8 cellular contexts compared by ENCODE assay signal in genomic region chr9:34760196-34761040, GRCh38. TPM values are rescaled to one million over a fixed set of nuclear protein-coding genes. Genes with fewer than 3 reads are reported as not detected.
DNase-seq lines count a peak whose midpoint lies in the region; ATAC-seq, FAIRE-seq and TF ChIP-seq lines count a peak whose summit lies in the region.
"Not testable (repeated sequence)": the region's sequence is repeated elsewhere in the genome, so short reads cannot be mapped to it uniquely, and the experiment has no call there.

No MANE protein-coding gene starts in this region.

- POLR2A ChIA-PET in CD4-positive, alpha-beta memory T cell (lab: Charles Lee; ENCODE audit: partially characterized antibody); activated B cell treated with CpG ODN at 0.5 μM for 24 hours (lab: Charles Lee); naive thymus-derived CD4-positive, alpha-beta T cell (lab: Charles Lee): not testable (repeated sequence)

- intact Hi-C loops in CD4-positive, alpha-beta memory T cell (cut with micrococcal nuclease); Right ventricle myocardium inferior (cut with DNase I): not testable (repeated sequence)
- intact Hi-C loops in activated B cell treated with CpG ODN at 0.5 μM for 24 hours (cut with micrococcal nuclease): loop anchor here (5.0 kb wide), 1 partner anchor 717 kb away; no protein-coding TSS in a partner anchor
- intact Hi-C loops in naive thymus-derived CD4-positive, alpha-beta T cell (cut with micrococcal nuclease): loop anchor here (2.0 kb wide), 3 partner anchors 224 to 336 kb away; partner anchors contain the start of genes DNAJB5 (in 1 of the 2) and PIGO (in 1 of the 2)

- H3K4me2 ChIP-seq in astrocyte (ENCODE audit: low read length): not testable (repeated sequence)

- not testable (repeated sequence) for H2AFZ ChIP-seq in astrocyte (ENCODE audit: low read depth, low read length)

- ATAC-seq in HG02759 (IDR thresholded peaks at IDR 0.05; ENCODE audit: unreplicated experiment): peak; percentile 45
- peak; percentile 37 for ATAC-seq in activated B cell treated with CpG ODN at 0.5 μM for 24 hours (ENCODE audit: low read depth)
- peak; percentile 83 for ATAC-seq in Right ventricle myocardium inferior
- ATAC-seq in naive thymus-derived CD4-positive, alpha-beta T cell: peak; percentile 78

- not testable (repeated sequence) for H3K79me2 ChIP-seq in astrocyte (ENCODE audit: insufficient read depth, low read length)

- not testable (repeated sequence) for TF ChIP-seq CTCF in activated B cell treated with CpG ODN at 0.5 μM for 24 hours (IDR thresholded peaks at IDR 0.05)
- TF ChIP-seq CTCF in astrocyte (IDR thresholded peaks at IDR 0.05; ENCODE audit: insufficient read depth, low read depth, low read length): peak; percentile 38

- not testable (repeated sequence) for H3K4me1 Mint-ChIP-seq in CD4-positive, alpha-beta memory T cell; activated B cell treated with CpG ODN at 0.5 μM for 24 hours; astrocyte (ENCODE audit: low read depth, unreplicated experiment); naive thymus-derived CD4-positive, alpha-beta T cell

- not testable (repeated sequence) for H3K36me3 Mint-ChIP-seq in CD4-positive, alpha-beta memory T cell; activated B cell treated with CpG ODN at 0.5 μM for 24 hours (ENCODE audit: low read depth); astrocyte (ENCODE audit: low read depth, unreplicated experiment); naive thymus-derived CD4-positive, alpha-beta T cell

- H3K27ac Mint-ChIP-seq in CD4-positive, alpha-beta memory T cell; activated B cell treated with CpG ODN at 0.5 μM for 24 hours; astrocyte (ENCODE audit: unreplicated experiment); naive thymus-derived CD4-positive, alpha-beta T cell: not testable (repeated sequence)

- DNase-seq in CD4-positive, alpha-beta memory T cell: peak in 4 of 5 donors; percentile 8 to 19 (median 12)
- DNase-seq in NCI-H748 treated with DMSO at 0.1 percent for 48 hours (lab: John Stamatoyannopoulos, UW): peak; percentile 30
- not testable (repeated sequence) for DNase-seq in activated B cell treated with CpG ODN at 0.5 μM for 24 hours; astrocyte (ENCODE audit: low read depth); Right ventricle myocardium inferior (ENCODE audit: missing footprints)
- DNase-seq in naive thymus-derived CD4-positive, alpha-beta T cell: peak in 8 of 9 donors; percentile 11 to 56 (median 16)
- peak; percentile 10 to 24 for DNase-seq in stimulated activated CD8-positive, alpha-beta memory T cell treated with anti-CD3 and anti-CD28 coated beads, Interleukin-15, amount 100 ng/mL, for 48 hours (ENCODE audit: low read depth in 2 of 2)

- H3K27ac ChIP-seq in CD4-positive, alpha-beta memory T cell (ENCODE audit: low read depth, low read length); astrocyte (ENCODE audit: low read depth, low read length); naive thymus-derived CD4-positive, alpha-beta T cell (ENCODE audit: low read depth, low read length): not testable (repeated sequence)

- H3K4me3 Mint-ChIP-seq in CD4-positive, alpha-beta memory T cell: peak overlapping the region in 1 of 8 donors; percentile 52
- not testable (repeated sequence) for H3K4me3 Mint-ChIP-seq in activated B cell treated with CpG ODN at 0.5 μM for 24 hours; astrocyte (ENCODE audit: unreplicated experiment); naive thymus-derived CD4-positive, alpha-beta T cell

- not testable (repeated sequence) for H4K20me1 ChIP-seq in astrocyte (ENCODE audit: insufficient read depth, low read length)

- not testable (repeated sequence) for H3K27me3 ChIP-seq in CD4-positive, alpha-beta memory T cell (ENCODE audit: insufficient read depth, low read length); astrocyte (ENCODE audit: insufficient read depth, low read length); naive thymus-derived CD4-positive, alpha-beta T cell (ENCODE audit: control insufficient read depth in 2 of 2, insufficient read depth in 2 of 2, low read length in 2 of 2)

- CTCF ChIA-PET in CD4-positive, alpha-beta memory T cell (lab: Charles Lee; ENCODE audit: partially characterized antibody): interaction anchor here (1.6 kb wide), 1 partner anchor 499 kb away, joined by 3 read pairs; no protein-coding TSS in a partner anchor
- CTCF ChIA-PET in activated B cell treated with CpG ODN at 0.5 μM for 24 hours (lab: Charles Lee): interaction anchor here (1.2 kb wide), 1 partner anchor 716 kb away, joined by 3 read pairs; no protein-coding TSS in a partner anchor
- CTCF ChIA-PET in naive thymus-derived CD4-positive, alpha-beta T cell (lab: Charles Lee): interaction anchor here (0.5 to 0.6 kb wide), 2 partner anchors 1012 to 1219 kb away, joined by 3 read pairs; no protein-coding TSS in a partner anchor

- H3K9me3 ChIP-seq in CD4-positive, alpha-beta memory T cell (ENCODE audit: control insufficient read depth in 1 of 2, low read length in 2 of 2); astrocyte (ENCODE audit: insufficient read depth, low read depth, low read length); naive thymus-derived CD4-positive, alpha-beta T cell (ENCODE audit: control insufficient read depth in 2 of 3, low read length in 3 of 3): not testable (repeated sequence)

- H3K9me3 Mint-ChIP-seq in CD4-positive, alpha-beta memory T cell; activated B cell treated with CpG ODN at 0.5 μM for 24 hours; astrocyte (ENCODE audit: unreplicated experiment): not testable (repeated sequence)
- peaks cover 0 to 10% (median 0%) of the 10 kb centered on the region in 11 donors for H3K9me3 Mint-ChIP-seq in naive thymus-derived CD4-positive, alpha-beta T cell

- H3K4me1 ChIP-seq in CD4-positive, alpha-beta memory T cell (ENCODE audit: insufficient read depth, low read length); astrocyte (ENCODE audit: insufficient read depth, low read length); naive thymus-derived CD4-positive, alpha-beta T cell (ENCODE audit: control insufficient read depth in 2 of 2, insufficient read depth in 2 of 2, low read length in 2 of 2): not testable (repeated sequence)

- H3K36me3 ChIP-seq in CD4-positive, alpha-beta memory T cell (ENCODE audit: insufficient read depth, low read length); astrocyte (ENCODE audit: insufficient read depth, low read length); naive thymus-derived CD4-positive, alpha-beta T cell (ENCODE audit: control insufficient read depth in 2 of 3, insufficient read depth in 3 of 3, low read length in 3 of 3): not testable (repeated sequence)

- H3K9ac ChIP-seq in astrocyte (ENCODE audit: low read length): not testable (repeated sequence)

- H3K27me3 Mint-ChIP-seq in CD4-positive, alpha-beta memory T cell: peaks cover 22 to 25% of the 10 kb centered on the region in 2 donors
- H3K27me3 Mint-ChIP-seq in activated B cell treated with CpG ODN at 0.5 μM for 24 hours (peaks cover 31% of the 10 kb centered on the region), astrocyte (ENCODE audit: low read depth, unreplicated experiment) (peaks cover 19% of the 10 kb centered on the region)
- peaks cover 35 to 54% (median 41%) of the 10 kb centered on the region in 5 donors for H3K27me3 Mint-ChIP-seq in naive thymus-derived CD4-positive, alpha-beta T cell

- peak; percentile 78 for FAIRE-seq in astrocyte (lab: Jason Lieb, UNC)

- H3K4me3 ChIP-seq in CD4-positive, alpha-beta memory T cell (ENCODE audit: low read length in 2 of 2); astrocyte (ENCODE audit: insufficient read depth, low read depth, low read length); naive thymus-derived CD4-positive, alpha-beta T cell (ENCODE audit: low read length): not testable (repeated sequence)

RNA-seq across cellular contexts. Expression of gene CCL21, which starts 50.5 kb away (rescaled TPM):
- total RNA-seq in CD4-positive, alpha-beta memory T cell: not detected
- not detected for polyA plus RNA-seq in CD4-positive, alpha-beta memory T cell
- total RNA-seq in activated B cell treated with CpG ODN at 0.5 μM for 24 hours (not detected in 2 replicates), astrocyte (not detected in 2 replicates), Right ventricle myocardium inferior (12.4 TPM)
- total RNA-seq in naive thymus-derived CD4-positive, alpha-beta T cell: not detected
- polyA plus RNA-seq in naive thymus-derived CD4-positive, alpha-beta T cell: not detected

Comparison
In these comparisons a context has a peak if more than half of its experiments do, and no peak if none do; other contexts are left out.
1. RNA of gene CCL21, which starts 50.5 kb away (total RNA-seq): 12.4 TPM in Right ventricle myocardium inferior (single experiment); not detected in CD4-positive, alpha-beta memory T cell, not detected in activated B cell treated with CpG ODN at 0.5 μM for 24 hours, not detected in astrocyte and not detected in naive thymus-derived CD4-positive, alpha-beta T cell; every median in the first group is over 10 times any median in the second.
2. Peak in every context shown above with its lines, with median percentiles within 50 percentile points of each other: ATAC-seq.